Comparison of ENCODE assay signal across 16 cellular contexts in the genomic region with DNA sequence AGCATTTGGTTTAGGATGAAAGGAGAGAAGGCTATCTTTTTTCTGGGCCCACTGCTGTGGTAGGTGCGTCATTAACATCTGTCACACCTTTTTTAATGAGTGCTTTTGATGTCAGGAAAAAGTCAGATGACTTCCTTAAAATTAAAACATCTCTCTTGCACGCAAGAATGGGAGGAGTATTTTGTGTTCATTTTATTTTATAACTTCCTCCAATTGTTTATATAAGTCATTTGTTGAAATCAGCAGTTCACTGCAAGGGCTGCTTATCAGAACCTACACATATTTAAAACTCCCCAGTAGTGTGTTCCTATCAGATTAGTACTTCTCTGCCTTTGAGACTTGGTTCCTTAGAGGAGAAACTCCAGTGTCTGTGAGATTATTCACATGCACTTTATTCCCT.
"Had no signal": no experiment of that assay in that cellular context is flagged by ENCODE, and none has a peak within 500 bp of the region (broad histone marks: within the 10 kb centered on the region; RNA-seq: fewer than 3 reads in every experiment).

No MANE protein-coding gene starts in this region.

- DNase-seq: activated CD4-positive, alpha-beta T cell treated with anti-CD3 and anti-CD28 coated beads for 1 hour; activated CD4-positive, alpha-beta T cell treated with anti-CD3 and anti-CD28 coated beads, Interleukin-2, amount 50 U/mL, for 48 hours; activated CD8-positive, alpha-beta memory T cell treated with anti-CD3 and anti-CD28 coated beads, Interleukin-2, amount 10 ng/mL, durations not matched to agents 7 days and 5 days; activated effector memory CD4-positive, alpha-beta T cell treated with Interleukin-2 at 50 U/mL for 16 hours; activated naive CD8-positive, alpha-beta T cell treated with anti-CD3 and anti-CD28 coated beads for 36 hours; activated T-cell treated with anti-CD3 and anti-CD28 coated beads, Interleukin-2, amount 50 U/mL, for 24 hours; kidney glomerular epithelial cell; lower lobe of right lung; natural killer cell; nucleus accumbens; right cardiac atrium had no signal

- H3K27me3 Mint-ChIP-seq: activated T-cell treated with anti-CD3 and anti-CD28 coated beads, Interleukin-2, amount 50 U/mL, for 24 hours had no signal

- H2AFZ ChIP-seq: hepatocyte had no signal

- H3K27me3 ChIP-seq: breast epithelium, hepatocyte, tibial nerve, vagina had no signal

- H3K9me3 ChIP-seq: breast epithelium, lower lobe of right lung, vagina had no signal

- H3K27ac Mint-ChIP-seq: activated CD8-positive, alpha-beta memory T cell treated with anti-CD3 and anti-CD28 coated beads, Interleukin-2, amount 10 ng/mL, durations not matched to agents 7 days and 5 days; activated naive CD8-positive, alpha-beta T cell treated with anti-CD3 and anti-CD28 coated beads for 36 hours; activated T-cell treated with anti-CD3 and anti-CD28 coated beads, Interleukin-2, amount 50 U/mL, for 24 hours; natural killer cell; stimulated activated effector memory CD8-positive, alpha-beta T cell treated with anti-CD3 and anti-CD28 coated beads, Interleukin-12 subunit alpha, Interleukin-12 subunit beta, amount 100 ng/mL, for 72 hours had no signal

- H3K79me2 ChIP-seq: hepatocyte had no signal

- H3K4me2 ChIP-seq: hepatocyte had no signal

- H3K4me3 Mint-ChIP-seq: activated CD8-positive, alpha-beta memory T cell treated with anti-CD3 and anti-CD28 coated beads, Interleukin-2, amount 10 ng/mL, durations not matched to agents 7 days and 5 days; activated naive CD8-positive, alpha-beta T cell treated with anti-CD3 and anti-CD28 coated beads for 36 hours; activated T-cell treated with anti-CD3 and anti-CD28 coated beads, Interleukin-2, amount 50 U/mL, for 24 hours; natural killer cell; stimulated activated effector memory CD8-positive, alpha-beta T cell treated with anti-CD3 and anti-CD28 coated beads, Interleukin-12 subunit alpha, Interleukin-12 subunit beta, amount 100 ng/mL, for 72 hours had no signal

- H3K27ac ChIP-seq: breast epithelium, hepatocyte, lower lobe of right lung, tibial nerve, vagina had no signal

- H3K4me1 Mint-ChIP-seq: activated CD8-positive, alpha-beta memory T cell treated with anti-CD3 and anti-CD28 coated beads, Interleukin-2, amount 10 ng/mL, durations not matched to agents 7 days and 5 days; natural killer cell had no signal

- H3K4me1 ChIP-seq: breast epithelium, tibial nerve, vagina had no signal

- H3K36me3 ChIP-seq: breast epithelium, lower lobe of right lung, vagina had no signal

- H3K4me3 ChIP-seq: breast epithelium, hepatocyte, lower lobe of right lung, tibial nerve, vagina had no signal

- H3K9me3 Mint-ChIP-seq: activated T-cell treated with anti-CD3 and anti-CD28 coated beads, Interleukin-2, amount 50 U/mL, for 24 hours; natural killer cell; stimulated activated effector memory CD8-positive, alpha-beta T cell treated with anti-CD3 and anti-CD28 coated beads, Interleukin-12 subunit alpha, Interleukin-12 subunit beta, amount 100 ng/mL, for 72 hours had no signal

- ATAC-seq: activated CD8-positive, alpha-beta memory T cell treated with anti-CD3 and anti-CD28 coated beads, Interleukin-2, amount 10 ng/mL, durations not matched to agents 7 days and 5 days; lower lobe of right lung; natural killer cell; right cardiac atrium; stimulated activated effector memory CD8-positive, alpha-beta T cell treated with anti-CD3 and anti-CD28 coated beads, Interleukin-12 subunit alpha, Interleukin-12 subunit beta, amount 100 ng/mL, for 72 hours had no signal
